22 cellular contexts compared by ENCODE assay signal in the genomic region with DNA sequence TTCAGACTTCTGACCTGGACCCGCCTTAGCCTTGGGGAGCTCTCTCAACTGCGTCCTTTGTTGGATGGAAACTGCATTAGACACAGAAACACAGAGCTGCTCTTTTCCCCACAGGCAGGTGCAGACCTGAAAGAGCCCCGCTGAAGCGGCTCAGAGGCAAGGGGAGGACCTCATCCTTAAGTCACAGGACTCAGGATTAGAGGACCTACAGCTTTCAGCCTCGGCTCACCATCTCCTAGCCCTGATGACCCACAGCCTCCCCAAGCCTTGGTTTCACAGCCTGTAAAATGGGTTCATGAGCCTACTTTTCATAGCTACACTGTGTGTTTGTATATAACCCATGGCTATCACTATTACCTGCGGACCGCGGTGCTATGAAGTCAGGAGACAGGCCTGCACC. TPM values are rescaled to one million over a fixed set of nuclear protein-coding genes. Genes with fewer than 3 reads are reported as not detected.
DNase-seq lines count a peak whose midpoint lies in the region; ATAC-seq and TF ChIP-seq lines count a peak whose summit lies in the region.
"Had no signal": no experiment of that assay in that cellular context is flagged by ENCODE, and none has a peak within 500 bp of the region (broad histone marks: within the 10 kb centered on the region; RNA-seq: fewer than 3 reads in every experiment).

No MANE protein-coding gene starts in this region.

- no peaks in the 10 kb centered on the region for H3K27me3 ChIP-seq in heart left ventricle
- no peaks in the 10 kb centered on the region for H3K27me3 ChIP-seq in upper lobe of right lung
- H3K27me3 ChIP-seq: uterus had no signal

- H3K27ac ChIP-seq in heart left ventricle (peak overlapping the region in 8 of 12 donors; percentile 51 to 93 (median 84)), coronary artery (peak overlapping the region in 1 of 2 donors; percentile 81), upper lobe of right lung (peak overlapping the region; percentile 78)
- H3K27ac ChIP-seq: psoas muscle had no signal

- DNase-seq in heart left ventricle (no peak), cardiac septum (ENCODE audit: low spot score) (no peak), coronary artery (ENCODE audit: low spot score) (peak; percentile 68), mucosa of descending colon (no peak), upper lobe of right lung (no peak), NCI-H510A treated with DMSO at 0.1 percent for 48 hours (lab: John Stamatoyannopoulos, UW) (no peak), NK-92 (lab: John Stamatoyannopoulos, UW; ENCODE audit: unreplicated experiment) (no peak)
- DNase-seq: activated CD4-positive, alpha-beta T cell treated with anti-CD3 and anti-CD28 coated beads, Interleukin-2, amount 50 U/mL, for 1 hour; activated naive CD4-positive, alpha-beta T cell treated with Interleukin-2 at 50 U/mL for 16 hours; activated T-cell treated with anti-CD3 and anti-CD28 coated beads for 4 hours; CD4-positive, alpha-beta memory T cell; DMS153; GOT3; NCI-H1694 treated with DMSO at 0.1 percent for 48 hours; NCI-H748 treated with DMSO at 0.1 percent for 48 hours; OCI-M1; psoas muscle; SIG-M5; stimulated activated CD4-positive, alpha-beta T cell treated with anti-CD3 and anti-CD28 coated beads, Interleukin-4, amount 100 ng/mL, for 24 hours; T-helper 1 cell; uterus had no signal

- TF ChIP-seq CTCF in heart left ventricle (IDR thresholded peaks at IDR 0.05) (no peak), coronary artery (IDR thresholded peaks at IDR 0.05) (no peak), mucosa of descending colon (IDR thresholded peaks at IDR 0.05) (no peak), upper lobe of right lung (IDR thresholded peaks at IDR 0.05) (no peak)

- H3K4me1 ChIP-seq in heart left ventricle (peaks cover 0 to 56% (median 14%) of the 10 kb centered on the region in 12 donors), mucosa of descending colon (ENCODE audit: low read depth) (peaks cover 33% of the 10 kb centered on the region), upper lobe of right lung (peaks cover 33% of the 10 kb centered on the region)
- H3K4me1 ChIP-seq: uterus had no signal

- H3K4me3 ChIP-seq in heart left ventricle: no peak overlapping the region
- no peak overlapping the region for H3K4me3 ChIP-seq in coronary artery
- H3K4me3 ChIP-seq in mucosa of descending colon: no peak overlapping the region
- H3K4me3 ChIP-seq in upper lobe of right lung: no peak overlapping the region
- H3K4me3 ChIP-seq: psoas muscle, uterus had no signal

- intact Hi-C loops in heart left ventricle (cut with DNase I): no loop called here
- intact Hi-C loops in cardiac septum (cut with DNase I): no loop called here
- intact Hi-C loops in mucosa of descending colon (cut with DNase I, micrococcal nuclease): no loop called here
- intact Hi-C loops in upper lobe of right lung (cut with DNase I): no loop called here

- H3K9me3 ChIP-seq in heart left ventricle (no peaks in the 10 kb centered on the region), mucosa of descending colon (no peaks in the 10 kb centered on the region), upper lobe of right lung (no peaks in the 10 kb centered on the region)
- H3K9me3 ChIP-seq: psoas muscle, uterus had no signal

- 90 to 97% (median 96%) methylated on average over 8 of the region's 8 CpGs for WGBS in heart left ventricle, 4 donors

- ATAC-seq in heart left ventricle (no peak), mucosa of descending colon (peak; percentile 18), upper lobe of right lung (no peak), GM21367 (IDR thresholded peaks at IDR 0.05; ENCODE audit: unreplicated experiment) (no peak)
- ATAC-seq: psoas muscle had no signal

- no peak for TF ChIP-seq POLR2A in heart left ventricle (IDR thresholded peaks at IDR 0.05)

- H3K36me3 ChIP-seq in heart left ventricle: no peaks in the 10 kb centered on the region
- H3K36me3 ChIP-seq in mucosa of descending colon (ENCODE audit: low read depth): no peaks in the 10 kb centered on the region
- no peaks in the 10 kb centered on the region for H3K36me3 ChIP-seq in upper lobe of right lung
- H3K36me3 ChIP-seq: uterus had no signal

RNA-seq across cellular contexts. Expression of a gene that starts 20.0 kb away (rescaled TPM):
- total RNA-seq in heart left ventricle (10 to 100 TPM in 1 of 9 donors, 1 to 10 TPM in 8; 2.9 to 22.4 (median 5.9) TPM), cardiac septum (3.9 TPM), mucosa of descending colon (10 to 100 TPM; 30.9 to 42.7 (median 40.2) TPM), upper lobe of right lung (47.9 TPM)
- polyA plus RNA-seq in heart left ventricle: 1 to 10 TPM; 3.4 to 6.1 TPM
